ENCODE assay signal across 13 cellular contexts in genomic region chrX:24396236-24396929, GRCh38. TPM values are rescaled to one million over a fixed set of nuclear protein-coding genes. Genes with fewer than 3 reads are reported as not detected.
DNase-seq lines count a peak whose midpoint lies in the region; ATAC-seq, FAIRE-seq and TF ChIP-seq lines count a peak whose summit lies in the region.
"Had no signal": no experiment of that assay in that cellular context is flagged by ENCODE, and none has a peak within 500 bp of the region (broad histone marks: within the 10 kb centered on the region; RNA-seq: fewer than 3 reads in every experiment).

No MANE protein-coding gene starts in this region.

- H2BK15ac ChIP-seq in H9 (ENCODE audit: low read depth, low read length): no peak overlapping the region

- H4K8ac ChIP-seq in H9 (replicated peaks; ENCODE audit: insufficient read length, low read depth, low read length): no peak overlapping the region

- H2BK120ac ChIP-seq in H9 (ENCODE audit: low read depth, low read length, poor library complexity, severe bottlenecking): no peak overlapping the region

- H3K27me3 ChIP-seq in HepG2 (ENCODE audit: control insufficient read depth in 1 of 2, insufficient read depth in 2 of 2, low read length in 2 of 2): no peaks in the 10 kb centered on the region
- H3K27me3 ChIP-seq in H9 (ENCODE audit: insufficient read depth, low read length): no peaks in the 10 kb centered on the region; the same call in 1 of the 2 replicates
- no peaks in the 10 kb centered on the region for H3K27me3 ChIP-seq in H7 (ENCODE audit: control insufficient read depth, insufficient read depth, low read length)

- TF ChIP-seq EP300 in HepG2 (IDR thresholded peaks at IDR 0.05; ENCODE audit: low read depth in 2 of 2, low read length in 2 of 2) (no peak), HepG2 (CRISPR knock-in tag; IDR thresholded peaks at IDR 0.05; ENCODE audit: borderline replicate concordance) (no peak)

- no TSS peak for BruUV-seq in HepG2 (replicated peaks; lab: Mats Ljungman, UMichigan)

- H3K79me2 ChIP-seq in HepG2 (ENCODE audit: insufficient read depth, low read length) (no peaks in the 10 kb centered on the region), H9 (ENCODE audit: insufficient read depth, low read length) (no peaks in the 10 kb centered on the region)

- H3K36me3 Mint-ChIP-seq in H9 (ENCODE audit: insufficient read depth in 1 of 3, low read depth in 3 of 3): no peaks in the 10 kb centered on the region
- H3K36me3 Mint-ChIP-seq: brain; stimulated activated effector memory CD8-positive, alpha-beta T cell treated with anti-CD3 and anti-CD28 coated beads, Interleukin-12 subunit alpha, Interleukin-12 subunit beta, amount 100 ng/mL, for 72 hours had no signal

- POLR2A ChIA-PET in HepG2 (lab: Yijun Ruan, JAX): no interaction called here

- H3K36me3 ChIP-seq in HepG2 (replicated peaks in 1 of 2; ENCODE audit: control insufficient read depth in 1 of 2, insufficient read depth in 2 of 2, low read length in 2 of 2) (no peaks in the 10 kb centered on the region), H7 (replicated peaks; ENCODE audit: control insufficient read depth, insufficient read depth, low read length) (no peaks in the 10 kb centered on the region)

- H3K4me3 ChIP-seq in AG10803 (ENCODE audit: low read length): no peak overlapping the region
- no peak overlapping the region for H3K4me3 ChIP-seq in astrocyte of the spinal cord (ENCODE audit: low read depth, low read length)
- no peak overlapping the region for H3K4me3 ChIP-seq in HepG2 (replicated peaks in 1 of 3; ENCODE audit: insufficient read depth in 1 of 3, low read depth in 2 of 3, low read length in 3 of 3)
- no peak overlapping the region for H3K4me3 ChIP-seq in H7 (ENCODE audit: insufficient read depth, low read depth, low read length)

- ATAC-seq in HepG2: no peak
- ATAC-seq in HG02571 (IDR thresholded peaks at IDR 0.05; ENCODE audit: unreplicated experiment): no peak

- H3K4ac ChIP-seq in H9 (ENCODE audit: low read depth, low read length): no peak overlapping the region

- H3K4me3 Mint-ChIP-seq in H9: no peak overlapping the region
- H3K4me3 Mint-ChIP-seq: CD4-positive, alpha-beta T cell; stimulated activated effector memory CD8-positive, alpha-beta T cell treated with anti-CD3 and anti-CD28 coated beads, Interleukin-12 subunit alpha, Interleukin-12 subunit beta, amount 100 ng/mL, for 72 hours had no signal

- TF ChIP-seq CTCF in AG10803 (conservative IDR thresholded peaks at IDR 0.05; ENCODE audit: low read length) (no peak), astrocyte of the spinal cord (IDR thresholded peaks at IDR 0.05; ENCODE audit: low read depth, low read length) (no peak), HepG2 (CRISPR knock-in tag; IDR thresholded peaks at IDR 0.05) (no peak), H9 (conservative IDR thresholded peaks at IDR 0.05) (no peak)

- peak; percentile 3 for DNase-seq in AG10803 (ENCODE audit: low read depth)
- peak; percentile 72 for DNase-seq in M059J (ENCODE audit: low read depth)
- peak; percentile 80 for DNase-seq in astrocyte of the spinal cord (ENCODE audit: low read depth, low spot score)
- DNase-seq in HepG2 (ENCODE audit: low spot score): no peak
- no peak for DNase-seq in activated CD4-positive, alpha-beta T cell treated with anti-CD3 and anti-CD28 coated beads, Interleukin-2, amount 50 U/mL, for 1 hour
- no peak for DNase-seq in H9
- no peak for DNase-seq in H7

- H3K18ac ChIP-seq in H9 (ENCODE audit: insufficient read length, low read depth, low read length): no peak overlapping the region

- 0 out of 7 replicates have a peak overlapping the region, but pooled peaks of 1 of the 3 experiments have one; percentile 15 for H3K27ac Mint-ChIP-seq in H9
- H3K27ac Mint-ChIP-seq: CD4-positive, alpha-beta T cell; stimulated activated effector memory CD8-positive, alpha-beta T cell treated with anti-CD3 and anti-CD28 coated beads, Interleukin-12 subunit alpha, Interleukin-12 subunit beta, amount 100 ng/mL, for 72 hours had no signal

- WGBS in HepG2 (ENCODE audit: low lambda C conversion rate): 10% methylated on average over 5 of the region's 5 CpGs
- no CpG with 5 or more reads among the region's 5 CpGs for WGBS in H9 (ENCODE audit: extremely low coverage, insufficient read length, low lambda C conversion rate)

- CTCF ChIA-PET in HepG2 (lab: Yijun Ruan, JAX; ENCODE audit: low intra/inter-chr PET ratio, low total read pairs): interaction anchor here (3.0 kb wide), 1 partner anchor 102 kb away, joined by 37 read pairs; no protein-coding TSS in a partner anchor

- H3K27me3 Mint-ChIP-seq in H9 (ENCODE audit: low read depth): 0 out of 2 replicates have a peak, but pooled peaks cover 2% of the 10 kb centered on the region
- H3K27me3 Mint-ChIP-seq: CD4-positive, alpha-beta T cell had no signal

- H3K4me2 ChIP-seq in HepG2 (ENCODE audit: low read depth, low read length): no peak overlapping the region
- H3K4me2 ChIP-seq in H9 (ENCODE audit: insufficient read depth, insufficient read length, low read length): no peak overlapping the region

- H4K91ac ChIP-seq in H9 (ENCODE audit: insufficient read length, low read depth, low read length): no peak overlapping the region

- H3K27ac ChIP-seq in HepG2 (ENCODE audit: extremely low read length, insufficient read depth, low read length) (no peak overlapping the region), H9 (ENCODE audit: insufficient read length, low read depth, low read length) (no peak overlapping the region)

- no peak overlapping the region for H2BK5ac ChIP-seq in H9 (ENCODE audit: insufficient read length, low read length)

- H3K56ac ChIP-seq in H9 (ENCODE audit: insufficient read length, low read depth, low read length): no peak overlapping the region

- H3K14ac ChIP-seq in H9 (ENCODE audit: insufficient read depth, low read length): no peak overlapping the region

- no peaks in the 10 kb centered on the region for H3K79me1 ChIP-seq in H9 (ENCODE audit: insufficient read depth, low read depth, low read length, poor library complexity, severe bottlenecking)

- H2AFZ ChIP-seq in HepG2 (ENCODE audit: low read length) (no peak overlapping the region), H9 (ENCODE audit: low read length) (no peak overlapping the region)

- peak; percentile 34 for FAIRE-seq in HepG2 (lab: Jason Lieb, UNC)
- FAIRE-seq: H54 had no signal

- TF ChIP-seq RAD21 in HepG2 (CRISPR knock-in tag; IDR thresholded peaks at IDR 0.05): no peak

- H3K9ac ChIP-seq in HepG2 (ENCODE audit: insufficient read depth, low read depth, low read length) (no peak overlapping the region), H9 (ENCODE audit: extremely low read depth, insufficient read length, low read length) (no peak overlapping the region)

- intact Hi-C loops in HepG2 (cut with micrococcal nuclease; ENCODE audit: unreplicated experiment): loop anchor here (10.0 kb wide), 1 partner anchor 142 kb away; no protein-coding TSS in a partner anchor

- H2BK12ac ChIP-seq in H9 (ENCODE audit: insufficient read length, low read depth, low read length): no peak overlapping the region

- H3K4me1 Mint-ChIP-seq in H9: peaks cover 35 to 45% of the 10 kb centered on the region in 2 experiments
- H3K4me1 Mint-ChIP-seq: stimulated activated effector memory CD8-positive, alpha-beta T cell treated with anti-CD3 and anti-CD28 coated beads, Interleukin-12 subunit alpha, Interleukin-12 subunit beta, amount 100 ng/mL, for 72 hours had no signal

- in situ Hi-C loops in astrocyte of the spinal cord (cut with HindIII; ENCODE audit: low sequenced_read_pairs): no loop called here
- in situ Hi-C loops in HepG2 (cut with HindIII; ENCODE audit: extremely low pct_ligation_motif_present, low pct_unique_long_range_greater_than_20kb): loop anchor here (10.0 kb wide), 1 partner anchor 98 kb away; no protein-coding TSS in a partner anchor

- no peak overlapping the region for H2BK20ac ChIP-seq in H9 (ENCODE audit: low read depth, low read length, poor library complexity, severe bottlenecking)

- H3K9me3 Mint-ChIP-seq in H9: no peaks in the 10 kb centered on the region
- H3K9me3 Mint-ChIP-seq: brain; CD4-positive, alpha-beta T cell; stimulated activated effector memory CD8-positive, alpha-beta T cell treated with anti-CD3 and anti-CD28 coated beads, Interleukin-12 subunit alpha, Interleukin-12 subunit beta, amount 100 ng/mL, for 72 hours had no signal

- H4K5ac ChIP-seq in H9 (ENCODE audit: insufficient read length, low read depth, low read length): no peak overlapping the region

- no peak overlapping the region for H2AK5ac ChIP-seq in H9 (ENCODE audit: insufficient read length, low read length)

- H3T11ph ChIP-seq in H9 (ENCODE audit: low read length): no peak overlapping the region

- H4K20me1 ChIP-seq in HepG2 (ENCODE audit: insufficient read depth, low read length) (no peaks in the 10 kb centered on the region), H9 (ENCODE audit: control insufficient read depth, insufficient read depth, insufficient read length) (no peaks in the 10 kb centered on the region)

- no peaks in the 10 kb centered on the region for H3K9me3 ChIP-seq in HepG2 (ENCODE audit: low read length)
- no peaks in the 10 kb centered on the region for H3K9me3 ChIP-seq in H9 (ENCODE audit: control insufficient read depth, low read depth, low read length)

- H3K23me2 ChIP-seq in H9 (ENCODE audit: insufficient read length, low read depth, low read length, poor library complexity, severe bottlenecking): no peaks in the 10 kb centered on the region

- H3K23ac ChIP-seq in H9 (ENCODE audit: insufficient read length, low read depth, low read length): no peak overlapping the region

- no peak for TF ChIP-seq POLR2A in HepG2 (IDR thresholded peaks at IDR 0.05; ENCODE audit: insufficient read depth in 1 of 2, low read depth in 2 of 2, low read length in 2 of 2)

- peaks cover 6% of the 10 kb centered on the region for H3K4me1 ChIP-seq in HepG2 (ENCODE audit: insufficient read depth, low read length)
- H3K4me1 ChIP-seq in H9 (ENCODE audit: insufficient read depth, low read length): no peaks in the 10 kb centered on the region

RNA-seq across cellular contexts. Expression of gene SUPT20HL1, which starts 35.9 kb away (rescaled TPM):
- not detected in 2 replicates for total RNA-seq in M059J (2014; rRNA removed; shearing (Covaris generic))
- not detected in 2 replicates for total RNA-seq in HepG2 (2016; rRNA removed; fragmentation: Illumina TruSeq; extraction: Trizol)
- total RNA-seq in HepG2 (2016; cell fraction: cytosol; rRNA removed; fragmentation: Illumina TruSeq; extraction: Trizol; ENCODE audit: low read depth): not detected in 2 replicates
- not detected in 2 replicates for total RNA-seq in HepG2 (2016; cell fraction: insoluble cytoplasmic fraction; rRNA removed; fragmentation: Illumina TruSeq; extraction: Trizol)
- not detected in 2 replicates for total RNA-seq in HepG2 (2016; cell fraction: membrane; rRNA removed; fragmentation: Illumina TruSeq; extraction: Trizol)
- total RNA-seq in HepG2 (2016; cell fraction: nucleus; rRNA removed; fragmentation: Illumina TruSeq; extraction: Trizol): not detected in 2 replicates
- polyA plus RNA-seq in HepG2 (2011; rRNA removed): not detected in 2 replicates
- polyA plus RNA-seq in HepG2 (2011; cell fraction: cytosol; rRNA removed): not detected in 2 replicates
- polyA plus RNA-seq in HepG2 (2011; cell fraction: nucleus; rRNA removed): not detected in 2 replicates
- not detected in 2 replicates for polyA plus RNA-seq in HepG2 (2012)
- polyA plus RNA-seq in HepG2 (2016; cell fraction: cytosol; fragmentation: Illumina TruSeq; extraction: Trizol; ENCODE audit: low read depth): not detected in 2 replicates
- not detected in 2 replicates for polyA plus RNA-seq in HepG2 (2016; cell fraction: insoluble cytoplasmic fraction; fragmentation: Illumina TruSeq; extraction: Trizol; ENCODE audit: low read depth)
- polyA plus RNA-seq in HepG2 (2016; cell fraction: membrane; fragmentation: Illumina TruSeq; extraction: Trizol; ENCODE audit: low read depth): not detected in 2 replicates
- polyA plus RNA-seq in HepG2 (2016; cell fraction: nucleus; fragmentation: Illumina TruSeq; extraction: Trizol; ENCODE audit: insufficient read depth, low read depth): not detected in 2 replicates
- polyA minus RNA-seq in HepG2 (2011; rRNA and poly(A)+ RNA removed; ENCODE audit: low replicate concordance): not detected in 2 replicates
- polyA minus RNA-seq in HepG2 (2011; cell fraction: cytosol; rRNA and poly(A)+ RNA removed): not detected in 2 replicates
- not detected in 2 replicates for polyA minus RNA-seq in HepG2 (2011; cell fraction: nucleus; rRNA and poly(A)+ RNA removed)
- not detected in 2 replicates for total RNA-seq in H9 (2021)
- not detected in 2 replicates for total RNA-seq in H7 (2014; rRNA removed; shearing (Covaris generic))
- total RNA-seq: CD4-positive, alpha-beta T cell; OCI-LY7 had no signal

Comparison
In these comparisons a context has a peak if more than half of its experiments do, and no peak if none do; other contexts are left out.
1. DNase-seq: peak in AG10803 (single experiment), M059J (single experiment) and astrocyte of the spinal cord (single experiment); none in HepG2 (single experiment), activated CD4-positive, alpha-beta T cell treated with anti-CD3 and anti-CD28 coated beads, Interleukin-2, amount 50 U/mL, for 1 hour (single experiment), H9 (single experiment) and H7 (single experiment).